Comparison of ENCODE assay signal across 20 cellular contexts in genomic region chr5:38608877-38609276, GRCh38. TPM values are rescaled to one million over a fixed set of nuclear protein-coding genes. Genes with fewer than 3 reads are reported as not detected.
"Had no signal": no experiment of that assay in that cellular context is flagged by ENCODE, and none has a peak within 500 bp of the region (broad histone marks: within the 10 kb centered on the region; RNA-seq: fewer than 3 reads in every experiment).

No MANE protein-coding gene starts in this region.

- H3K4me2 ChIP-seq: neural progenitor cell had no signal

- FAIRE-seq: TTC549 had no signal

- H3K4me3 Mint-ChIP-seq: activated B cell treated with CpG ODN at 0.5 μM for 24 hours; activated T-cell treated with anti-CD3 and anti-CD28 coated beads, Interleukin-2, amount 50 U/mL, for 72 hours; brain; central memory CD8-positive, alpha-beta T cell; immature natural killer cell; neural progenitor cell had no signal

- H3K4me3 ChIP-seq: coronary artery, esophagus squamous epithelium, lower lobe of right lung, neural progenitor cell, tibial artery, vagina had no signal

- H3K9ac ChIP-seq: neural progenitor cell had no signal

- ATAC-seq: activated naive CD4-positive, alpha-beta T cell treated with anti-CD3 and anti-CD28 coated beads, Interleukin-2, amount 50 U/mL, for 72 hours; activated T-cell treated with anti-CD3 and anti-CD28 coated beads, Interleukin-2, amount 50 U/mL, for 72 hours had no signal

- H3K36me3 ChIP-seq: esophagus squamous epithelium, lower lobe of right lung, neural progenitor cell, tibial artery, vagina had no signal

- H3K27ac Mint-ChIP-seq: activated B cell treated with CpG ODN at 0.5 μM for 24 hours; activated naive CD4-positive, alpha-beta T cell treated with anti-CD3 and anti-CD28 coated beads, Interleukin-2, amount 50 U/mL, for 72 hours; activated T-cell treated with anti-CD3 and anti-CD28 coated beads, Interleukin-2, amount 50 U/mL, for 72 hours; brain; immature natural killer cell; neural progenitor cell had no signal

- H3K9me3 Mint-ChIP-seq: activated B cell treated with CpG ODN at 0.5 μM for 24 hours; activated naive CD4-positive, alpha-beta T cell treated with anti-CD3 and anti-CD28 coated beads, Interleukin-2, amount 50 U/mL, for 72 hours; activated T-cell treated with anti-CD3 and anti-CD28 coated beads, Interleukin-2, amount 50 U/mL, for 72 hours; brain; immature natural killer cell had no signal

- H3K27ac ChIP-seq: coronary artery, esophagus squamous epithelium, lower lobe of right lung, neural progenitor cell, tibial artery, vagina had no signal

- H3K36me3 Mint-ChIP-seq: activated naive CD4-positive, alpha-beta T cell treated with anti-CD3 and anti-CD28 coated beads, Interleukin-2, amount 50 U/mL, for 72 hours; brain; immature natural killer cell; neural progenitor cell had no signal

- DNase-seq: activated B cell treated with CpG ODN at 0.5 μM for 24 hours; activated CD4-positive, alpha-beta T cell treated with anti-CD3 and anti-CD28 coated beads for 48 hours; activated CD8-positive, alpha-beta memory T cell treated with anti-CD3 and anti-CD28 coated beads, Interleukin-2, amount 50 U/mL, for 48 hours; activated gamma-delta T cell; activated T-cell treated with anti-CD3 and anti-CD28 coated beads, Interleukin-2, amount 50 U/mL, for 72 hours; amygdala; esophagus squamous epithelium; immature natural killer cell; lower lobe of right lung; stimulated activated CD4-positive, alpha-beta T cell treated with anti-CD3 and anti-CD28 coated beads, Interleukin-12 subunit alpha, Interleukin-12 subunit beta, amount 100 ng/mL, for 4 hours; stimulated activated CD4-positive, alpha-beta T cell treated with anti-CD3 and anti-CD28 coated beads, Interleukin-2, amount 100 ng/mL, for 24 hours; T-helper 2 cell; tibial artery had no signal

- H2AFZ ChIP-seq: neural progenitor cell had no signal

- H3K9me3 ChIP-seq: esophagus squamous epithelium, lower lobe of right lung, tibial artery, vagina had no signal

- H3K4me1 ChIP-seq: neural progenitor cell, tibial artery, vagina had no signal

- H3K4me1 Mint-ChIP-seq: activated B cell treated with CpG ODN at 0.5 μM for 24 hours; central memory CD8-positive, alpha-beta T cell; immature natural killer cell had no signal

- H3K27me3 ChIP-seq: esophagus squamous epithelium, neural progenitor cell, tibial artery, vagina had no signal

RNA-seq across cellular contexts. Expression of gene LIFR, which starts 52.4 kb away (rescaled TPM):
- total RNA-seq: activated B cell treated with CpG ODN at 0.5 μM for 24 hours had no signal
- polyA plus RNA-seq: immature natural killer cell had no signal
